8 cellular contexts compared by ENCODE assay signal in genomic region chr3:161034913-161035563, GRCh38.
DNase-seq lines count a peak whose midpoint lies in the region; ATAC-seq and TF ChIP-seq lines count a peak whose summit lies in the region.
"Not testable (repeated sequence)": the region's sequence is repeated elsewhere in the genome, so short reads cannot be mapped to it uniquely, and the experiment has no call there.

No MANE protein-coding gene starts in this region.

- H3K9me2 ChIP-seq in OCI-LY7 (ENCODE audit: insufficient read depth, low read length), result not testable (repeated sequence)

- peak overlapping the region; percentile 61 for H3K4me2 ChIP-seq in OCI-LY7 (ENCODE audit: low read length)

- not testable (repeated sequence) for DNase-seq in CD8-positive, alpha-beta T cell; activated T-cell treated with anti-CD3 and anti-CD28 coated beads, Interleukin-2, amount 50 U/mL, for 4 hours
- DNase-seq in OCI-LY7 (ENCODE audit: low spot score) (peak; percentile 72), fibroblast of the aortic adventitia (ENCODE audit: low read depth) (peak; percentile 33), pons (ENCODE audit: low spot score) (peak; percentile 45)

- H3K27ac Mint-ChIP-seq in CD8-positive, alpha-beta T cell, result peak overlapping the region; percentile 3

- not testable (repeated sequence) for H3K36me3 ChIP-seq in CD8-positive, alpha-beta T cell (ENCODE audit: insufficient read depth, low read length); OCI-LY7 (ENCODE audit: insufficient read depth, low read length)

- not testable (repeated sequence) for H3K4me3 Mint-ChIP-seq in CD8-positive, alpha-beta T cell; activated T-cell treated with anti-CD3 and anti-CD28 coated beads, Interleukin-2, amount 50 U/mL, for 4 hours

- not testable (repeated sequence) for H3K79me2 ChIP-seq in OCI-LY7 (ENCODE audit: insufficient read depth, low read depth, low read length)

- not testable (repeated sequence) for TF ChIP-seq CTCF in CD8-positive, alpha-beta T cell (IDR thresholded peaks at IDR 0.05); fibroblast of the aortic adventitia (IDR thresholded peaks at IDR 0.05; ENCODE audit: insufficient read depth, low read length)
- peak; percentile 63 for TF ChIP-seq CTCF in OCI-LY7 (conservative IDR thresholded peaks at IDR 0.05; ENCODE audit: low read length)

- POLR2A ChIA-PET in CD8-positive, alpha-beta T cell (lab: Charles Lee), result not testable (repeated sequence)
- POLR2A ChIA-PET in OCI-LY7 (lab: Charles Lee), result interaction anchor here (0.7 to 1.7 kb wide), 10 partner anchors 10 to 62 kb away, joined by 3 to 8 read pairs (median 5); no protein-coding TSS in a partner anchor

- not testable (repeated sequence) for H3K4me3 ChIP-seq in CD8-positive, alpha-beta T cell (ENCODE audit: low read depth, low read length); fibroblast of the aortic adventitia (ENCODE audit: low read depth, low read length)
- H3K4me3 ChIP-seq in OCI-LY7 (ENCODE audit: low read depth, low read length, poor library complexity, severe bottlenecking), result peak overlapping the region; percentile 46

- not testable (repeated sequence) for H3K36me3 Mint-ChIP-seq in CD8-positive, alpha-beta T cell; activated T-cell treated with anti-CD3 and anti-CD28 coated beads, Interleukin-2, amount 50 U/mL, for 4 hours (ENCODE audit: insufficient read depth)

- intact Hi-C loops in CD8-positive, alpha-beta T cell (cut with DNase I, micrococcal nuclease); OCI-LY7 (cut with micrococcal nuclease; ENCODE audit: unreplicated experiment): not testable (repeated sequence)

- H4K20me1 ChIP-seq in OCI-LY7 (ENCODE audit: insufficient read depth, low read length), result not testable (repeated sequence)

- CTCF ChIA-PET in CD8-positive, alpha-beta T cell (lab: Charles Lee), result not testable (repeated sequence)
- CTCF ChIA-PET in OCI-LY7 (lab: Charles Lee; ENCODE audit: unreplicated experiment), result interaction anchor here (0.7 kb wide), 1 partner anchor 17 kb away, joined by 3 read pairs; no protein-coding TSS in a partner anchor

- H2AFZ ChIP-seq in OCI-LY7 (ENCODE audit: low read length), result peak overlapping the region; percentile 89

- not testable (repeated sequence) for H3K27ac ChIP-seq in CD8-positive, alpha-beta T cell (ENCODE audit: low read depth, low read length)
- peak overlapping the region; percentile 70 for H3K27ac ChIP-seq in OCI-LY7 (ENCODE audit: low read depth, low read length, poor library complexity, severe bottlenecking)

- H3K27me3 Mint-ChIP-seq in CD8-positive, alpha-beta T cell (ENCODE audit: low read depth); activated T-cell treated with anti-CD3 and anti-CD28 coated beads, Interleukin-2, amount 50 U/mL, for 4 hours (ENCODE audit: low read depth): not testable (repeated sequence)

- BruUV-seq in OCI-LY7 (replicated peaks; lab: Mats Ljungman, UMichigan), result not testable (repeated sequence)

- H3K4me1 Mint-ChIP-seq in CD8-positive, alpha-beta T cell (ENCODE audit: low read depth), result peaks cover 13% of the 10 kb centered on the region
- H3K4me1 Mint-ChIP-seq in activated T-cell treated with anti-CD3 and anti-CD28 coated beads, Interleukin-2, amount 50 U/mL, for 4 hours (ENCODE audit: low read depth), result not testable (repeated sequence)

- H3K4me1 ChIP-seq in CD8-positive, alpha-beta T cell (ENCODE audit: insufficient read depth, low read length), result not testable (repeated sequence)
- H3K4me1 ChIP-seq in OCI-LY7 (ENCODE audit: insufficient read depth, low read length, poor library complexity, severe bottlenecking), result peaks cover 18% of the 10 kb centered on the region

- not testable (repeated sequence) for H3K9me3 ChIP-seq in CD8-positive, alpha-beta T cell (ENCODE audit: low read length); OCI-LY7 (ENCODE audit: low read length)

- H3K9me3 Mint-ChIP-seq in CD8-positive, alpha-beta T cell, result peaks cover 13% of the 10 kb centered on the region
- H3K9me3 Mint-ChIP-seq in activated T-cell treated with anti-CD3 and anti-CD28 coated beads, Interleukin-2, amount 50 U/mL, for 4 hours, result peaks cover 13% of the 10 kb centered on the region

- ATAC-seq in CD8-positive, alpha-beta T cell, result not testable (repeated sequence)
- ATAC-seq in GM19023 (IDR thresholded peaks at IDR 0.05; ENCODE audit: unreplicated experiment) (peak; percentile 69), HG02588 (IDR thresholded peaks at IDR 0.05; ENCODE audit: unreplicated experiment) (peak; percentile 67), HG03378 (IDR thresholded peaks at IDR 0.05; ENCODE audit: unreplicated experiment) (peak; percentile 94)
- peak; percentile 62 to 67 for ATAC-seq in activated T-cell treated with anti-CD3 and anti-CD28 coated beads, Interleukin-2, amount 50 U/mL, for 4 hours

- not testable (repeated sequence) for H3K27me3 ChIP-seq in CD8-positive, alpha-beta T cell (ENCODE audit: insufficient read depth, low read length)
